ENCODE assay signal across 12 cellular contexts in genomic region chr5:113212244-113212920, GRCh38.
DNase-seq lines count a peak whose midpoint lies in the region; ATAC-seq, FAIRE-seq and TF ChIP-seq lines count a peak whose summit lies in the region.
"Had no signal": no experiment of that assay in that cellular context is flagged by ENCODE, and none has a peak within 500 bp of the region (broad histone marks: within the 10 kb centered on the region; RNA-seq: fewer than 3 reads in every experiment).

No MANE protein-coding gene starts in this region.

- TF ChIP-seq CTCF in Calu3 (IDR thresholded peaks at IDR 0.05; ENCODE audit: unreplicated experiment), result no peak
- no peak for TF ChIP-seq CTCF in astrocyte of the spinal cord (IDR thresholded peaks at IDR 0.05; ENCODE audit: low read depth, low read length)

- no peak overlapping the region for H3K27ac Mint-ChIP-seq in Calu3 (ENCODE audit: unreplicated experiment)

- BruUV-seq in Calu3 (replicated peaks; lab: Mats Ljungman, UMichigan), result no TSS peak

- H3K4me3 ChIP-seq in astrocyte of the spinal cord (ENCODE audit: low read depth, low read length), result no peak overlapping the region
- H3K4me3 ChIP-seq: BLaER1 had no signal

- CTCF ChIA-PET in Calu3 (lab: Charles Lee), result interaction anchor here (0.7 kb wide), 1 partner anchor 126 kb away, joined by 3 read pairs; no protein-coding TSS in a partner anchor

- H3K4me3 Mint-ChIP-seq in Calu3 (ENCODE audit: low read depth, unreplicated experiment), result no peak overlapping the region
- H3K4me3 Mint-ChIP-seq: mesothelial cell of epicardium had no signal

- H3K9me3 Mint-ChIP-seq in Calu3 (ENCODE audit: low read depth, unreplicated experiment), result no peaks in the 10 kb centered on the region
- H3K9me3 Mint-ChIP-seq: mesothelial cell of epicardium had no signal

- intact Hi-C loops in Calu3 (cut with micrococcal nuclease; ENCODE audit: unreplicated experiment), result no loop called here

- no peak for TF ChIP-seq POLR2A in GM12892 (IDR thresholded peaks at IDR 0.05; ENCODE audit: low read depth, low read length)

- no peaks in the 10 kb centered on the region for H3K4me1 Mint-ChIP-seq in Calu3 (ENCODE audit: low read depth, unreplicated experiment)

- DNase-seq in Calu3 (peak; percentile 31), NCI-H1694 treated with DMSO at 0.1 percent for 48 hours (lab: John Stamatoyannopoulos, UW) (peak; percentile 41), astrocyte of the spinal cord (ENCODE audit: low read depth, low spot score) (peak; percentile 73), kidney glomerular epithelial cell (lab: John Stamatoyannopoulos, UW) (peak; percentile 62), GM12892 (ENCODE audit: insufficient read length) (no peak), COLO668 (lab: John Stamatoyannopoulos, UW; ENCODE audit: unreplicated experiment) (no peak)
- DNase-seq in stimulated activated naive CD4-positive, alpha-beta T cell (lab: John Stamatoyannopoulos, UW), result no peak
- DNase-seq: activated T-cell treated with anti-CD3 and anti-CD28 coated beads for 4 hours, GOT3 had no signal

- no peaks in the 10 kb centered on the region for H3K27me3 Mint-ChIP-seq in Calu3 (ENCODE audit: unreplicated experiment)

- no peaks in the 10 kb centered on the region for H3K36me3 Mint-ChIP-seq in Calu3 (ENCODE audit: insufficient read depth, unreplicated experiment)
- H3K36me3 Mint-ChIP-seq: mesothelial cell of epicardium had no signal

- ATAC-seq in GM21786 (IDR thresholded peaks at IDR 0.05; ENCODE audit: unreplicated experiment), result no peak

- in situ Hi-C loops in astrocyte of the spinal cord (cut with HindIII; ENCODE audit: low sequenced_read_pairs), result no loop called here

- FAIRE-seq in GM12892 (lab: Jason Lieb, UNC), result no peak

Comparison
In these comparisons a context has a peak if more than half of its experiments do, and no peak if none do; other contexts are left out.
1. DNase-seq: peak in Calu3 (single experiment), NCI-H1694 treated with DMSO at 0.1 percent for 48 hours (single experiment), astrocyte of the spinal cord (single experiment) and kidney glomerular epithelial cell (single experiment); none in GM12892 (single experiment), stimulated activated naive CD4-positive, alpha-beta T cell (0 of 6) and COLO668 (single experiment).